9 cellular contexts compared by ENCODE assay signal in the genomic region with DNA sequence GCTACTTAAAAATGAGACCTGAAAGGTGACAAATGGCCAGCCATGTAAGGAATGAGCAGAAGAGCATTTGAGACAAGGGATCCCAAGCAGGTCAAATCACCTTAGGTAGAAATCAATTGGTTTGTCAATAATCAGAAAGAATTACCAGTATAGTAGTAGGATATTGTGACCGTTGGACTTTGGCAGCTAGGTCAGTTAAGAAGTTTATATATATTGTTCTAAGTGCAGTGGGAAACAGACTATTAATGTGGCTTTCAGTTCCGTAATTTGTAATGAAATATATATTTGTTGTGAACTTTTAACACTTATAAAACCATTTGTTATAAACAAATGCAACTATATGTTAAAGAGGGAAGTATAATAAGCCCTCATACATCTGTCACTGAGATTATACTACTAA.
"Had no signal": no experiment of that assay in that cellular context is flagged by ENCODE, and none has a peak within 500 bp of the region (broad histone marks: within the 10 kb centered on the region; RNA-seq: fewer than 3 reads in every experiment).

No MANE protein-coding gene starts in this region.

- H3K4me3 Mint-ChIP-seq: H9, IgD-negative memory B cell had no signal

- H3K9ac ChIP-seq: GM23248 had no signal

- H3K4me1 Mint-ChIP-seq: IgD-negative memory B cell had no signal

- FAIRE-seq: H1, H54, HepG2 had no signal

- DNase-seq: GM23248, H9, HCEC 1CT, KBM-7 had no signal

- H3K4me3 ChIP-seq: GM23248 had no signal

- H2AFZ ChIP-seq: GM23248 had no signal

- H3K27ac Mint-ChIP-seq: H9, IgD-negative memory B cell had no signal

- H3K27ac ChIP-seq: GM23248, HL-60 had no signal

- ATAC-seq: HepG2 had no signal

- H3K36me3 Mint-ChIP-seq: IgD-negative memory B cell had no signal

- H3K27me3 Mint-ChIP-seq: IgD-negative memory B cell had no signal
